Comparison of ENCODE assay signal across 9 cellular contexts in genomic region chr2:219628235-219628985, GRCh38. TPM values are rescaled to one million over a fixed set of nuclear protein-coding genes. Genes with fewer than 3 reads are reported as not detected.
A peak's percentile ranks its signal among the peaks of the same experiment; 100 is the strongest.
DNase-seq lines count a peak whose midpoint lies in the region; ATAC-seq and TF ChIP-seq lines count a peak whose summit lies in the region.
"Had no signal": no experiment of that assay in that cellular context is flagged by ENCODE, and none has a peak within 500 bp of the region (broad histone marks: within the 10 kb centered on the region; RNA-seq: fewer than 3 reads in every experiment).

No MANE protein-coding gene starts in this region.

- H4K20me1 ChIP-seq in smooth muscle cell (ENCODE audit: low read depth), result no peaks in the 10 kb centered on the region

- peaks cover 30% of the 10 kb centered on the region for H3K27me3 Mint-ChIP-seq in T-helper 2 cell treated with Interferon-gamma antibody and Interleukin-4, amounts not matched to agents 5 μg/mL and 100 μg/mL, for 36 hours (ENCODE audit: low read depth)

- H3K4me2 ChIP-seq in smooth muscle cell, result peak overlapping the region; percentile 99

- H3K79me2 ChIP-seq in smooth muscle cell (ENCODE audit: low read depth), result no peaks in the 10 kb centered on the region

- peaks cover 5% of the 10 kb centered on the region; the same call in 1 of the 2 replicates for H3K36me3 ChIP-seq in HUES48 (ENCODE audit: control insufficient read depth, insufficient read depth, low read length)
- H3K36me3 ChIP-seq in brain microvascular endothelial cell (replicated peaks), result no peaks in the 10 kb centered on the region
- no peaks in the 10 kb centered on the region for H3K36me3 ChIP-seq in iPS-18a (ENCODE audit: control insufficient read depth, low read depth, low read length)
- H3K36me3 ChIP-seq in smooth muscle cell (ENCODE audit: low read depth), result no peaks in the 10 kb centered on the region

- H3K27ac ChIP-seq in HUES48 (ENCODE audit: low read depth, low read length), result no peak overlapping the region
- no peak overlapping the region for H3K27ac ChIP-seq in brain microvascular endothelial cell
- H3K27ac ChIP-seq in iPS-18a (ENCODE audit: low read length), result no peak overlapping the region
- H3K27ac ChIP-seq in smooth muscle cell (ENCODE audit: low read depth), result no peak overlapping the region

- H3K4me1 ChIP-seq in HUES48 (ENCODE audit: control insufficient read depth, insufficient read depth, low read length) (0 out of 2 replicates have a peak, but pooled peaks cover 7% of the 10 kb centered on the region), iPS-18a (ENCODE audit: control insufficient read depth, low read depth, low read length) (peaks cover 6% of the 10 kb centered on the region), smooth muscle cell (ENCODE audit: low read depth) (peaks cover 5% of the 10 kb centered on the region)

- WGBS in smooth muscle cell (ENCODE audit: low lambda C conversion rate), result 92% methylated on average over 26 of the region's 26 CpGs

- H3K4me1 Mint-ChIP-seq in T-helper 2 cell treated with Interferon-gamma antibody and Interleukin-4, amounts not matched to agents 5 μg/mL and 100 μg/mL, for 36 hours (ENCODE audit: low read depth), result peaks cover 4% of the 10 kb centered on the region

- H3K9me3 Mint-ChIP-seq in T-helper 2 cell treated with Interferon-gamma antibody and Interleukin-4, amounts not matched to agents 5 μg/mL and 100 μg/mL, for 36 hours, result no peaks in the 10 kb centered on the region

- H3K9ac ChIP-seq in HUES48 (ENCODE audit: low read depth, low read length) (no peak overlapping the region), iPS-18a (ENCODE audit: low read length) (no peak overlapping the region), smooth muscle cell (ENCODE audit: low read depth) (peak overlapping the region; percentile 66)

- H3K27me3 ChIP-seq in HUES48 (ENCODE audit: control insufficient read depth, insufficient read depth, low read length) (peaks cover 9% of the 10 kb centered on the region; the same call in 1 of the 2 replicates), brain microvascular endothelial cell (replicated peaks) (no peaks in the 10 kb centered on the region), iPS-18a (ENCODE audit: control insufficient read depth, insufficient read depth, low read length) (peaks cover 10% of the 10 kb centered on the region), smooth muscle cell (ENCODE audit: low read depth) (no peaks in the 10 kb centered on the region)

- no peak overlapping the region for H3K27ac Mint-ChIP-seq in T-helper 2 cell treated with Interferon-gamma antibody and Interleukin-4, amounts not matched to agents 5 μg/mL and 100 μg/mL, for 36 hours

- H3F3A ChIP-seq in smooth muscle cell (ENCODE audit: low read depth), result no peaks in the 10 kb centered on the region

- TF ChIP-seq CTCF in brain microvascular endothelial cell (IDR thresholded peaks at IDR 0.05; ENCODE audit: low read depth, low read length, missing control alignments), result no peak
- TF ChIP-seq CTCF in smooth muscle cell (IDR thresholded peaks at IDR 0.05; ENCODE audit: borderline replicate concordance, insufficient read depth, poor library complexity, severe bottlenecking), result no peak
- no peak for TF ChIP-seq CTCF in omental fat pad (IDR thresholded peaks at IDR 0.05)

- peak overlapping the region; percentile 65 for H3K4me3 ChIP-seq in HUES48 (ENCODE audit: low read depth, low read length)
- peak overlapping the region; percentile 60 for H3K4me3 ChIP-seq in brain microvascular endothelial cell (ENCODE audit: low read depth, low read length)
- peak overlapping the region; percentile 49 for H3K4me3 ChIP-seq in iPS-18a (ENCODE audit: low read length)
- H3K4me3 ChIP-seq in smooth muscle cell, result peak overlapping the region; percentile 80

- in situ Hi-C loops in brain microvascular endothelial cell (cut with HindIII; ENCODE audit: low pct_ligation_motif_present, low sequenced_read_pairs), result no loop called here

- no peak for DNase-seq in brain microvascular endothelial cell
- DNase-seq in smooth muscle cell (lab: John Stamatoyannopoulos, UW; ENCODE audit: unreplicated experiment), result no peak
- DNase-seq in omental fat pad (ENCODE audit: low spot score), result no peak
- DNase-seq in activated T-cell treated with anti-CD3 and anti-CD28 coated beads, Interleukin-2, amount 50 U/mL, for 1 hour, result no peak
- no peak for DNase-seq in T-helper 2 cell treated with Interferon-gamma antibody and Interleukin-4, amounts not matched to agents 5 μg/mL and 100 μg/mL, for 36 hours (ENCODE audit: low spot score)
- DNase-seq: activated CD4-positive, alpha-beta T cell treated with anti-CD3 and anti-CD28 coated beads for 4 hours had no signal

- no peaks in the 10 kb centered on the region for H3K9me3 ChIP-seq in HUES48 (ENCODE audit: control insufficient read depth, insufficient read depth, low read length)
- H3K9me3 ChIP-seq in iPS-18a (ENCODE audit: control insufficient read depth, low read depth, low read length), result no peaks in the 10 kb centered on the region
- H3K9me3 ChIP-seq in smooth muscle cell (replicated peaks; ENCODE audit: low read depth), result no peaks in the 10 kb centered on the region

- no peak overlapping the region for H3K4me3 Mint-ChIP-seq in T-helper 2 cell treated with Interferon-gamma antibody and Interleukin-4, amounts not matched to agents 5 μg/mL and 100 μg/mL, for 36 hours

- no peak overlapping the region for H2AFZ ChIP-seq in smooth muscle cell (ENCODE audit: low read depth)

- ATAC-seq in omental fat pad (ENCODE audit: low FRiP score) (no peak), HG03095 (IDR thresholded peaks at IDR 0.05; ENCODE audit: unreplicated experiment) (no peak)

- no peaks in the 10 kb centered on the region for H3K36me3 Mint-ChIP-seq in T-helper 2 cell treated with Interferon-gamma antibody and Interleukin-4, amounts not matched to agents 5 μg/mL and 100 μg/mL, for 36 hours (ENCODE audit: low read depth)

RNA-seq across cellular contexts. Expression of gene SLC4A3, which starts 1.0 kb away (rescaled TPM):
- total RNA-seq in smooth muscle cell (3.4 and 4.9 TPM in 2 replicates), omental fat pad (10 to 100 TPM in 2 of 4 donors, 1 to 10 TPM in 2; 5.2 to 15.8 (median 8.6) TPM)
- 12.1 and 13.6 TPM in 2 replicates for polyA plus RNA-seq in smooth muscle cell

RNA-seq across cellular contexts. Expression of gene STK11IP, which starts 30.8 kb away (rescaled TPM):
- total RNA-seq in smooth muscle cell (5.7 and 10.2 TPM in 2 replicates), omental fat pad (10 to 100 TPM in 2 of 4 donors, 1 to 10 TPM in 2; 9.1 to 22.4 (median 13.0) TPM)
- 13.6 and 22.5 TPM in 2 replicates for polyA plus RNA-seq in smooth muscle cell

RNA-seq across cellular contexts. Expression of gene INHA, which starts 56.3 kb away (rescaled TPM):
- total RNA-seq in smooth muscle cell (2.4 and 4.0 TPM in 2 replicates), omental fat pad (1 to 10 TPM in 1 of 4 donors, under 1 TPM in 1, not detected in 2; 0.88 to 1.1 TPM)
- 4.3 and 16.7 TPM in 2 replicates for polyA plus RNA-seq in smooth muscle cell

RNA-seq across cellular contexts. Expression of gene OBSL1, which starts 57.1 kb away (rescaled TPM):
- total RNA-seq in smooth muscle cell, result 47.1 and 71.9 TPM in 2 replicates
- polyA plus RNA-seq in smooth muscle cell, result 51.1 and 67.9 TPM in 2 replicates
- 100 to 1,000 TPM in 2 of 4 donors, 10 to 100 TPM in 2; 68.6 to 117 (median 88.7) TPM for total RNA-seq in omental fat pad
